Comparison of ENCODE assay signal across 11 cellular contexts in the genomic region with DNA sequence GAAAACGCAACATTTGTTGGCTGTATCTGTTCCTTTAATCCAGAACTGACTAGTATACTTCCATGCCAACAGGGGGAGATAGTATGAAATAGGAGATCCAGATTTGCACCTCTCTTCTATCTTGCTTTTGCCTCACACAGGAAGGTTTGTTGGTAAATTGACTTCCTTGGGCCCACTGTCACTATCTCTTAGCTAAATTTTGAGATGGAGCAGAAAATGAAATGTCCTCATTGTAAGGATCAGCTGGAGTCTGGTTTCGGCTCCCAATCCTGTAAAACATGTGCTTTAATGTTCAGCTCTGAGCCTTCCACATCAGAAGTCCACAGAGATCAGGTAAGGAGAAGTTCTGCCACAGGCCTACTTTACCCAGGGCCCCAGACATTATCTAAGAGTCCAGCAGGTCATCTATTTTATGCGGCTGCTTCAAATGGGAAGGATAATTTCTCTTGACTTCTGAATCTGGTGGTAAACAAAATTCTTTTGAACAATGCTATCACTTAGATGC.
DNase-seq lines count a peak whose midpoint lies in the region; ATAC-seq and TF ChIP-seq lines count a peak whose summit lies in the region.
"Had no signal": no experiment of that assay in that cellular context is flagged by ENCODE, and none has a peak within 500 bp of the region (broad histone marks: within the 10 kb centered on the region; RNA-seq: fewer than 3 reads in every experiment).

No MANE protein-coding gene starts in this region.

- H3K79me2 ChIP-seq in neural progenitor cell (ENCODE audit: low read depth), result no peaks in the 10 kb centered on the region
- no peaks in the 10 kb centered on the region for H3K79me2 ChIP-seq in GM23248 (ENCODE audit: insufficient read depth)

- H3K9ac ChIP-seq in HUES48 (ENCODE audit: low read depth, low read length) (no peak overlapping the region), neural progenitor cell (no peak overlapping the region), GM23248 (no peak overlapping the region)
- H3K9ac ChIP-seq: BLaER1 treated with 17β-estradiol and CSF1 and Interleukin-3, amounts not matched to agents 10 nM and 100 nM had no signal

- H3F3A ChIP-seq in neural progenitor cell (ENCODE audit: low read depth) (no peaks in the 10 kb centered on the region), GM23248 (ENCODE audit: insufficient read depth) (no peaks in the 10 kb centered on the region)

- no peaks in the 10 kb centered on the region for H3K9me2 ChIP-seq in GM23248 (ENCODE audit: insufficient read depth)

- H3K27ac ChIP-seq in HUES48 (ENCODE audit: low read depth, low read length) (no peak overlapping the region), neural progenitor cell (no peak overlapping the region), GM23248 (no peak overlapping the region)
- H3K27ac ChIP-seq: BLaER1 treated with 17β-estradiol and CSF1 and Interleukin-3, amounts not matched to agents 10 nM and 100 nM had no signal

- H3K36me3 ChIP-seq in HUES48 (ENCODE audit: control insufficient read depth, insufficient read depth, low read length) (no peaks in the 10 kb centered on the region), neural progenitor cell (no peaks in the 10 kb centered on the region), GM23248 (ENCODE audit: low read depth) (no peaks in the 10 kb centered on the region)
- H3K36me3 ChIP-seq: BLaER1 treated with 17β-estradiol and CSF1 and Interleukin-3, amounts not matched to agents 10 nM and 100 nM had no signal

- no peaks in the 10 kb centered on the region for H3K9me3 Mint-ChIP-seq in activated CD4-positive, alpha-beta memory T cell treated with anti-CD3 and anti-CD28 coated beads, Interleukin-2, amount 10 ng/mL, durations not matched to agents 7 days and 5 days
- no peaks in the 10 kb centered on the region for H3K9me3 Mint-ChIP-seq in activated CD4-positive, alpha-beta memory T cell treated with anti-CD3 and anti-CD28 coated beads for 36 hours
- no peaks in the 10 kb centered on the region for H3K9me3 Mint-ChIP-seq in WTC11
- no peaks in the 10 kb centered on the region for H3K9me3 Mint-ChIP-seq in neural progenitor cell

- CTCF ChIA-PET in activated CD4-positive, alpha-beta memory T cell treated with anti-CD3 and anti-CD28 coated beads, Interleukin-2, amount 10 ng/mL, durations not matched to agents 7 days and 5 days (lab: Charles Lee), result no interaction called here
- CTCF ChIA-PET in activated CD4-positive, alpha-beta memory T cell treated with anti-CD3 and anti-CD28 coated beads for 36 hours (lab: Charles Lee), result interaction anchor here (0.9 kb wide), 1 partner anchor 16 kb away, joined by 4 read pairs; no protein-coding TSS in a partner anchor
- CTCF ChIA-PET in WTC11 (lab: Charles Lee), result interaction anchor here (0.6 to 1.2 kb wide), 3 partner anchors 272 to 764 kb away, joined by 3 read pairs; no protein-coding TSS in a partner anchor

- H3K27me3 Mint-ChIP-seq in activated CD4-positive, alpha-beta memory T cell treated with anti-CD3 and anti-CD28 coated beads, Interleukin-2, amount 10 ng/mL, durations not matched to agents 7 days and 5 days, result no peaks in the 10 kb centered on the region
- no peaks in the 10 kb centered on the region for H3K27me3 Mint-ChIP-seq in activated CD4-positive, alpha-beta memory T cell treated with anti-CD3 and anti-CD28 coated beads for 36 hours
- no peaks in the 10 kb centered on the region for H3K27me3 Mint-ChIP-seq in WTC11 (ENCODE audit: low read depth)
- no peaks in the 10 kb centered on the region for H3K27me3 Mint-ChIP-seq in neural progenitor cell (ENCODE audit: insufficient read depth, low read depth)

- peak overlapping the region; percentile 45 for H3K4me3 Mint-ChIP-seq in activated CD4-positive, alpha-beta memory T cell treated with anti-CD3 and anti-CD28 coated beads, Interleukin-2, amount 10 ng/mL, durations not matched to agents 7 days and 5 days
- no peak overlapping the region for H3K4me3 Mint-ChIP-seq in activated CD4-positive, alpha-beta memory T cell treated with anti-CD3 and anti-CD28 coated beads for 36 hours
- H3K4me3 Mint-ChIP-seq in WTC11, result peak overlapping the region; percentile 31
- H3K4me3 Mint-ChIP-seq in neural progenitor cell, result no peak overlapping the region

- no peak overlapping the region for H3K4me2 ChIP-seq in neural progenitor cell
- H3K4me2 ChIP-seq in GM23248 (ENCODE audit: unreplicated experiment), result no peak overlapping the region
- H3K4me2 ChIP-seq: BLaER1 treated with 17β-estradiol and CSF1 and Interleukin-3, amounts not matched to agents 10 nM and 100 nM had no signal

- no peaks in the 10 kb centered on the region for H3K36me3 Mint-ChIP-seq in activated CD4-positive, alpha-beta memory T cell treated with anti-CD3 and anti-CD28 coated beads, Interleukin-2, amount 10 ng/mL, durations not matched to agents 7 days and 5 days (ENCODE audit: low read depth)
- no peaks in the 10 kb centered on the region for H3K36me3 Mint-ChIP-seq in activated CD4-positive, alpha-beta memory T cell treated with anti-CD3 and anti-CD28 coated beads for 36 hours
- H3K36me3 Mint-ChIP-seq in WTC11 (no peaks in the 10 kb centered on the region), neural progenitor cell (peaks cover 2% of the 10 kb centered on the region)

- H3K9me3 ChIP-seq in HUES48 (ENCODE audit: control insufficient read depth, insufficient read depth, low read length), result no peaks in the 10 kb centered on the region
- H3K9me3 ChIP-seq in neural progenitor cell (ENCODE audit: low read depth), result no peaks in the 10 kb centered on the region
- no peaks in the 10 kb centered on the region for H3K9me3 ChIP-seq in GM23248 (ENCODE audit: low read depth)
- H3K9me3 ChIP-seq: BLaER1 treated with 17β-estradiol and CSF1 and Interleukin-3, amounts not matched to agents 10 nM and 100 nM had no signal

- H4K20me1 ChIP-seq in neural progenitor cell (ENCODE audit: low read depth), result no peaks in the 10 kb centered on the region
- no peaks in the 10 kb centered on the region for H4K20me1 ChIP-seq in GM23248 (ENCODE audit: insufficient read depth)
- H4K20me1 ChIP-seq: BLaER1 treated with 17β-estradiol and CSF1 and Interleukin-3, amounts not matched to agents 10 nM and 100 nM had no signal

- peak; percentile 81 for ATAC-seq in WTC11
- ATAC-seq in HG03460 (IDR thresholded peaks at IDR 0.05; ENCODE audit: unreplicated experiment), result no peak

- H3K4me1 Mint-ChIP-seq in activated CD4-positive, alpha-beta memory T cell treated with anti-CD3 and anti-CD28 coated beads, Interleukin-2, amount 10 ng/mL, durations not matched to agents 7 days and 5 days, result peaks cover under 1% of the 10 kb centered on the region
- peaks cover 2% of the 10 kb centered on the region for H3K4me1 Mint-ChIP-seq in activated CD4-positive, alpha-beta memory T cell treated with anti-CD3 and anti-CD28 coated beads for 36 hours (ENCODE audit: low read depth)
- H3K4me1 Mint-ChIP-seq in WTC11 (no peaks in the 10 kb centered on the region), neural progenitor cell (no peaks in the 10 kb centered on the region)

- WGBS in GM23248 (ENCODE audit: low coverage in 1 of 2, low lambda C conversion rate in 2 of 2, missing lambda C conversion rate in 2 of 2), 2 experiments, result 93% methylated on average over 3 of the region's 3 CpGs

- intact Hi-C loops in activated CD4-positive, alpha-beta memory T cell treated with anti-CD3 and anti-CD28 coated beads for 36 hours (cut with micrococcal nuclease), result loop anchor here (5.0 to 10.0 kb wide), 2 partner anchors 240 to 543 kb away; no protein-coding TSS in a partner anchor

- H3K27me3 ChIP-seq in HUES48 (ENCODE audit: control insufficient read depth, insufficient read depth, low read length) (no peaks in the 10 kb centered on the region), neural progenitor cell (no peaks in the 10 kb centered on the region), GM23248 (replicated peaks; ENCODE audit: insufficient read depth) (no peaks in the 10 kb centered on the region)
- H3K27me3 ChIP-seq: BLaER1 treated with 17β-estradiol and CSF1 and Interleukin-3, amounts not matched to agents 10 nM and 100 nM had no signal

- H3K4me3 ChIP-seq in HUES48 (ENCODE audit: low read depth, low read length) (peak overlapping the region; percentile 38; the same call in 1 of the 2 replicates), neural progenitor cell (no peak overlapping the region), GM23248 (no peak overlapping the region)
- H3K4me3 ChIP-seq: BLaER1 treated with 17β-estradiol and CSF1 and Interleukin-3, amounts not matched to agents 10 nM and 100 nM had no signal

- TF ChIP-seq CTCF in WTC11 (IDR thresholded peaks at IDR 0.05), result no peak
- TF ChIP-seq CTCF in neural progenitor cell (IDR thresholded peaks at IDR 0.05), result peak; percentile 33

- POLR2A ChIA-PET in activated CD4-positive, alpha-beta memory T cell treated with anti-CD3 and anti-CD28 coated beads, Interleukin-2, amount 10 ng/mL, durations not matched to agents 7 days and 5 days (lab: Charles Lee), result no interaction called here
- POLR2A ChIA-PET in activated CD4-positive, alpha-beta memory T cell treated with anti-CD3 and anti-CD28 coated beads for 36 hours (lab: Charles Lee), result no interaction called here
- POLR2A ChIA-PET in WTC11 (lab: Charles Lee), result no interaction called here

- H3K27ac Mint-ChIP-seq in activated CD4-positive, alpha-beta memory T cell treated with anti-CD3 and anti-CD28 coated beads, Interleukin-2, amount 10 ng/mL, durations not matched to agents 7 days and 5 days, result no peak overlapping the region
- no peak overlapping the region for H3K27ac Mint-ChIP-seq in activated CD4-positive, alpha-beta memory T cell treated with anti-CD3 and anti-CD28 coated beads for 36 hours
- peak overlapping the region; percentile 41; the same call in 1 of the 2 replicates for H3K27ac Mint-ChIP-seq in WTC11
- H3K27ac Mint-ChIP-seq in neural progenitor cell, result no peak overlapping the region

- no peak for DNase-seq in activated CD4-positive, alpha-beta memory T cell treated with anti-CD3 and anti-CD28 coated beads, Interleukin-2, amount 10 ng/mL, durations not matched to agents 7 days and 5 days
- DNase-seq in activated CD4-positive, alpha-beta memory T cell treated with anti-CD3 and anti-CD28 coated beads for 36 hours, result no peak
- DNase-seq in WTC11 (ENCODE audit: low spot score) (no peak), neural progenitor cell (ENCODE audit: low spot score) (peak; percentile 3), GM23248 (no peak), NCI-H526 treated with DMSO at 0.1 percent for 48 hours (lab: John Stamatoyannopoulos, UW) (no peak)
- DNase-seq: NCI-H1092 treated with DMSO at 0.1 percent for 48 hours, SIG-M5 had no signal

- in situ Hi-C loops in GM23248 (cut with MboI), result no loop called here

- 0 out of 2 replicates have a peak, but pooled peaks cover 3% of the 10 kb centered on the region for H3K4me1 ChIP-seq in HUES48 (ENCODE audit: control insufficient read depth, insufficient read depth, low read length)
- H3K4me1 ChIP-seq in neural progenitor cell, result no peaks in the 10 kb centered on the region
- H3K4me1 ChIP-seq in GM23248 (ENCODE audit: insufficient read depth), result no peaks in the 10 kb centered on the region

- no peak overlapping the region for H2AFZ ChIP-seq in neural progenitor cell (replicated peaks)
- H2AFZ ChIP-seq in GM23248, result no peak overlapping the region

Comparison
In these comparisons a context has a peak if more than half of its experiments do, and no peak if none do; other contexts are left out.
1. H3K4me3 Mint-ChIP-seq: peak in activated CD4-positive, alpha-beta memory T cell treated with anti-CD3 and anti-CD28 coated beads, Interleukin-2, amount 10 ng/mL, durations not matched to agents 7 days and 5 days (single experiment) and WTC11 (single experiment); none in activated CD4-positive, alpha-beta memory T cell treated with anti-CD3 and anti-CD28 coated beads for 36 hours (single experiment) and neural progenitor cell (single experiment).